Comparison of ENCODE assay signal across 1 cellular context in the genomic region with DNA sequence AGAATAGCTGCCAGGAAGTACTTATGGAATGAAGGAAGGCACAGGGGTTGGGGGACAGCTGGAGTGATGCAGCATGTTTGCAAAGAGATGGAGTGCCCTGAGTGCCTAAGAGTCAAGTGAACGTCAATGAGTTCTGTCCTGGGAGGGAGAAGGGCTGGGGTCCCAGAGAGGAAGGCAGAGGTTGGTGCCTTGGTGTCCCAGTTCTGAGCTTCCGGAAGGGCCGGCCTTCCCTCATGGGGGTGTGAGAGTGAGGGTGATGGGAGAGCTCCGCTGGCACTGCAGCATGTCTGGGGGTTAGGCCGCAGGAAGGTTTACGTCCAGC.
TF ChIP-seq lines count a peak whose summit lies in the region.

No MANE protein-coding gene starts in this region.

TF ChIP-seq in endothelial cell of umbilical vein, 7 proteins besides CTCF, POLR2A, EP300 and RAD21:
- TF ChIP-seq, protein P1, sequence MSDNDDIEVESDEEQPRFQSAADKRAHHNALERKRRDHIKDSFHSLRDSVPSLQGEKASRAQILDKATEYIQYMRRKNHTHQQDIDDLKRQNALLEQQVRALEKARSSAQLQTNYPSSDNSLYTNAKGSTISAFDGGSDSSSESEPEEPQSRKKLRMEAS (IDR thresholded peaks at IDR 0.05; ENCODE audit: insufficient read depth, insufficient read length), result no peak
- TF ChIP-seq JUN (IDR thresholded peaks at IDR 0.05; ENCODE audit: borderline replicate concordance, insufficient read depth, insufficient read length, low read depth) (no peak), EZH2 (IDR thresholded peaks at IDR 0.05; ENCODE audit: borderline replicate concordance, low read depth, low read length, severe bottlenecking) (no peak), FOS (IDR thresholded peaks at IDR 0.05; ENCODE audit: borderline replicate concordance, insufficient read depth, low read length) (no peak), POLR2AphosphoS5 (IDR thresholded peaks at IDR 0.05; ENCODE audit: insufficient read depth, low read depth, low read length) (no peak), GATA2 (IDR thresholded peaks at IDR 0.05; ENCODE audit: insufficient read depth, insufficient read length, low read depth, low read length) (no peak), MYC (IDR thresholded peaks at IDR 0.05; ENCODE audit: low read depth, low read length) (no peak)
TF ChIP-seq in endothelial cell of umbilical vein: peak in this region for 0.
